Comparison of ENCODE assay signal across 12 cellular contexts in genomic region chr4:125368684-125369083, GRCh38. TPM values are rescaled to one million over a fixed set of nuclear protein-coding genes. Genes with fewer than 3 reads are reported as not detected.
A peak's percentile ranks its signal among the peaks of the same experiment; 100 is the strongest.
DNase-seq lines count a peak whose midpoint lies in the region; ATAC-seq and TF ChIP-seq lines count a peak whose summit lies in the region.
"Had no signal": no experiment of that assay in that cellular context is flagged by ENCODE, and none has a peak within 500 bp of the region (broad histone marks: within the 10 kb centered on the region; RNA-seq: fewer than 3 reads in every experiment).

No MANE protein-coding gene starts in this region.

- intact Hi-C loops in IMR-90 (cut with micrococcal nuclease) (loop anchor here (2.0 to 5.0 kb wide), 2 partner anchors 20 to 51 kb away; no protein-coding TSS in a partner anchor), mammary epithelial cell (cut with micrococcal nuclease) (no loop called here), transverse colon (cut with DNase I; ENCODE audit: low total_unique reads) (no loop called here)

- no peak for TF ChIP-seq CTCF in IMR-90 (conservative IDR thresholded peaks at IDR 0.05; ENCODE audit: low read depth, low read length)
- TF ChIP-seq CTCF in mammary epithelial cell (conservative IDR thresholded peaks at IDR 0.05 in 1 of 2, IDR thresholded peaks at IDR 0.05 in 1 of 2; ENCODE audit: extremely low read depth in 1 of 2, insufficient read depth in 1 of 2, low read depth in 1 of 2, low read length in 2 of 2) = no peak
- TF ChIP-seq CTCF in transverse colon (IDR thresholded peaks at IDR 0.05) = no peak

- POLR2A ChIA-PET in IMR-90 (lab: Charles Lee; ENCODE audit: unreplicated experiment) = no interaction called here

- H3K36me3 ChIP-seq in IMR-90 (ENCODE audit: control insufficient read depth, insufficient read depth, low read length) (no peaks in the 10 kb centered on the region), mammary epithelial cell (ENCODE audit: insufficient read depth, low read length) (no peaks in the 10 kb centered on the region), transverse colon (no peaks in the 10 kb centered on the region)

- peak overlapping the region; percentile 76 for H2BK120ac ChIP-seq in IMR-90 (ENCODE audit: low read depth, low read length)

- peak overlapping the region; percentile 60 for H3K4me3 ChIP-seq in IMR-90 (ENCODE audit: insufficient read depth, low read depth, low read length)
- peak overlapping the region; percentile 11 to 51 (median 47) for H3K4me3 ChIP-seq in mammary epithelial cell (replicated peaks in 1 of 3; ENCODE audit: insufficient read depth in 1 of 3, low read depth in 2 of 3, low read length in 3 of 3)
- peak overlapping the region in 2 of 4 donors; percentile 19 to 25 for H3K4me3 ChIP-seq in transverse colon
- H3K4me3 ChIP-seq: GM23338 had no signal

- peak overlapping the region; percentile 22; the same call in 1 of the 2 replicates for H2BK20ac ChIP-seq in IMR-90 (ENCODE audit: low read depth, low read length)

- no peaks in the 10 kb centered on the region for H3K79me2 ChIP-seq in mammary epithelial cell (ENCODE audit: insufficient read depth, low read length)

- peak; percentile 84 for DNase-seq in IMR-90
- peak; percentile 29 for DNase-seq in mammary epithelial cell
- DNase-seq in left lobe of liver (ENCODE audit: low spot score) = no peak
- DNase-seq in transverse colon = no peak
- no peak for DNase-seq in NCI-H1092 (lab: John Stamatoyannopoulos, UW)
- no peak for DNase-seq in NCI-H1417 (lab: John Stamatoyannopoulos, UW)
- DNase-seq: activated CD4-positive, CD25-positive, alpha-beta regulatory T cell; activated naive CD8-positive, alpha-beta T cell treated with anti-CD3 and anti-CD28 coated beads for 36 hours; NCI-H82 had no signal

- peak overlapping the region; percentile 88 for H3K4me2 ChIP-seq in IMR-90 (ENCODE audit: low read depth, low read length)
- peak overlapping the region; percentile 81 for H3K4me2 ChIP-seq in mammary epithelial cell (ENCODE audit: insufficient read depth, low read depth, low read length)
- H3K4me2 ChIP-seq: GM23338 had no signal

- peak overlapping the region; percentile 64; the same call in 1 of the 2 replicates for H4K5ac ChIP-seq in IMR-90 (ENCODE audit: low read depth, low read length)

- peak overlapping the region; percentile 85; the same call in 1 of the 2 replicates for H3K18ac ChIP-seq in IMR-90 (ENCODE audit: low read depth, low read length)

- peak overlapping the region; percentile 13; the same call in 1 of the 2 replicates for H3K4ac ChIP-seq in IMR-90 (ENCODE audit: low read depth, low read length)

- peak; percentile 76 for ATAC-seq in IMR-90 (ENCODE audit: low read depth)
- ATAC-seq in left lobe of liver = peak; percentile 40
- ATAC-seq in GM19351 (IDR thresholded peaks at IDR 0.05; ENCODE audit: unreplicated experiment) = no peak
- ATAC-seq: GM23338 had no signal

- peak overlapping the region; percentile 88; the same call in 1 of the 2 replicates for H3K27ac ChIP-seq in IMR-90 (ENCODE audit: insufficient read depth, low read length)
- peak overlapping the region; percentile 15 for H3K27ac ChIP-seq in mammary epithelial cell (ENCODE audit: insufficient read depth, low read depth, low read length)
- H3K27ac ChIP-seq in transverse colon = peak overlapping the region; percentile 7 to 71 (median 25)

- dilution Hi-C loops in IMR-90 (cut with HindIII; ENCODE audit: low sequenced_read_pairs, unreplicated experiment) (no loop called here), mammary epithelial cell (cut with HindIII; ENCODE audit: low sequenced_read_pairs) (no loop called here)

- H3K9ac ChIP-seq in IMR-90 (ENCODE audit: low read depth, low read length) (peak overlapping the region; percentile 15; the same call in 1 of the 2 replicates), mammary epithelial cell (ENCODE audit: insufficient read depth, low read length) (no peak overlapping the region)

- no CpG with 5 or more reads among the region's 3 CpGs for WGBS in IMR-90 (ENCODE audit: extremely low coverage in 2 of 2, insufficient read length in 1 of 2), 2 experiments
- 0% methylated on average over 3 of the region's 3 CpGs for WGBS in mammary epithelial cell (ENCODE audit: low coverage, missing lambda C conversion rate)
- WGBS in transverse colon (ENCODE audit: low coverage in 1 of 2), 2 donors = 39 to 40% methylated on average over 2 to 3 of the region's 3 CpGs

- BruUV-seq in IMR-90 (replicated peaks; lab: Mats Ljungman, UMichigan) (no TSS peak), mammary epithelial cell (replicated peaks; lab: Mats Ljungman, UMichigan) (no TSS peak)

- no peaks in the 10 kb centered on the region for H3K27me3 ChIP-seq in IMR-90 (ENCODE audit: control insufficient read depth, insufficient read depth, low read length)
- H3K27me3 ChIP-seq in mammary epithelial cell (ENCODE audit: insufficient read depth, low read length) = no peaks in the 10 kb centered on the region
- H3K27me3 ChIP-seq in transverse colon = no peaks in the 10 kb centered on the region

- TF ChIP-seq RAD21 in IMR-90 (IDR thresholded peaks at IDR 0.05; ENCODE audit: low read length) = no peak

- H3K9me1 ChIP-seq in IMR-90 (ENCODE audit: insufficient read depth, low read length) = no peaks in the 10 kb centered on the region

- H3K23ac ChIP-seq in IMR-90 (ENCODE audit: low read depth, low read length) = no peak overlapping the region; the same call in 1 of the 2 replicates

- TF ChIP-seq POLR2A in IMR-90 (IDR thresholded peaks at IDR 0.05; ENCODE audit: low read depth, low read length) (no peak), transverse colon (IDR thresholded peaks at IDR 0.05) (no peak)

- peak overlapping the region; percentile 93 for H2BK5ac ChIP-seq in IMR-90 (ENCODE audit: low read depth, low read length, poor library complexity, severe bottlenecking)

- CTCF ChIA-PET in IMR-90 (lab: Yijun Ruan, JAX) = interaction anchor here (0.7 kb wide), 1 partner anchor 52 kb away, joined by 3 read pairs; no protein-coding TSS in a partner anchor
- CTCF ChIA-PET in mammary epithelial cell (lab: Charles Lee; ENCODE audit: low non-redundant PET) = no interaction called here

- in situ Hi-C loops in IMR-90 (cut with MboI; ENCODE audit: low sequenced_read_pairs) (no loop called here), mammary epithelial cell (cut with MboI; ENCODE audit: low sequenced_read_pairs in 2 of 2) (no loop called here), transverse colon (cut with MboI; ENCODE audit: low pct_ligation_motif_present in 1 of 4, low pct_unique_long_range_greater_than_20kb in 1 of 4, low sequenced_read_pairs in 3 of 4) (no loop called here)

- H3K56ac ChIP-seq in IMR-90 (ENCODE audit: extremely low read depth, insufficient read depth, low read length) = peak overlapping the region; percentile 45; the same call in 1 of the 2 replicates

- peak overlapping the region; percentile 84 for H3K14ac ChIP-seq in IMR-90 (replicated peaks; ENCODE audit: low read depth, low read length)

- H4K91ac ChIP-seq in IMR-90 (ENCODE audit: insufficient read depth, low read depth, low read length) = no peak overlapping the region; the same call in 1 of the 2 replicates

- peaks cover 5% of the 10 kb centered on the region for H3K4me1 ChIP-seq in IMR-90 (ENCODE audit: control insufficient read depth, insufficient read depth, low read length)
- H3K4me1 ChIP-seq in mammary epithelial cell (ENCODE audit: insufficient read depth, low read length) = no peaks in the 10 kb centered on the region
- peaks cover 0 to 9% (median 0%) of the 10 kb centered on the region in 4 donors for H3K4me1 ChIP-seq in transverse colon

- H2AK9ac ChIP-seq in IMR-90 (replicated peaks; ENCODE audit: low read depth, low read length, poor library complexity) = no peak overlapping the region

- H3K9me3 ChIP-seq in IMR-90 (ENCODE audit: control insufficient read depth, insufficient read depth, low read length) (no peaks in the 10 kb centered on the region), mammary epithelial cell (replicated peaks; ENCODE audit: insufficient read depth, low read length) (no peaks in the 10 kb centered on the region), transverse colon (no peaks in the 10 kb centered on the region)

- no peak overlapping the region for H2BK15ac ChIP-seq in IMR-90 (ENCODE audit: low read depth, low read length)

- H2AFZ ChIP-seq in IMR-90 (replicated peaks; ENCODE audit: low read length, poor library complexity) (no peak overlapping the region), mammary epithelial cell (ENCODE audit: low read depth, low read length) (peak overlapping the region; percentile 71)
- H2AFZ ChIP-seq: GM23338 had no signal

- peak overlapping the region in 1 of 2 experiments; percentile 27; a peak in 1 of 4 replicates for H4K8ac ChIP-seq in IMR-90 (ENCODE audit: low read depth in 2 of 2, low read length in 2 of 2)

- TF ChIP-seq EP300 in transverse colon (IDR thresholded peaks at IDR 0.05; ENCODE audit: low read depth) = no peak

- H3K79me1 ChIP-seq in IMR-90 (ENCODE audit: low read depth in 1 of 2, low read length in 2 of 2) = peaks cover 12 to 19% of the 10 kb centered on the region in 2 experiments

- no peaks in the 10 kb centered on the region for H4K20me1 ChIP-seq in IMR-90 (ENCODE audit: insufficient read depth, low read length)
- H4K20me1 ChIP-seq in mammary epithelial cell (ENCODE audit: insufficient read depth, low read length) = no peaks in the 10 kb centered on the region

- H2AK5ac ChIP-seq in IMR-90 (ENCODE audit: low read depth, low read length) = no peak overlapping the region

TF ChIP-seq in IMR-90, 13 proteins besides CTCF, POLR2A, EP300 and RAD21 (continues in another document):
- TF ChIP-seq MAFK (IDR thresholded peaks at IDR 0.05; ENCODE audit: low read depth, low read length) (no peak), RFX5 (IDR thresholded peaks at IDR 0.05; ENCODE audit: low read depth, low read length) (no peak), NFE2L2 (IDR thresholded peaks at IDR 0.05; ENCODE audit: low read depth, low read length) (no peak), SMC3 (IDR thresholded peaks at IDR 0.05; ENCODE audit: low read depth, low read length) (no peak), BHLHE40 (IDR thresholded peaks at IDR 0.05; ENCODE audit: low read depth, low read length) (no peak; the same call in 1 of the 2 replicates), CEBPB (IDR thresholded peaks at IDR 0.05; ENCODE audit: low read depth, low read length) (no peak), MXI1 (IDR thresholded peaks at IDR 0.05; ENCODE audit: borderline replicate concordance, low read depth, low read length) (no peak; the same call in 1 of the 2 replicates)

RNA-seq across cellular contexts. Expression of gene FAT4, which starts 53.9 kb away (rescaled TPM):
- total RNA-seq in IMR-90 (2012; rRNA removed) (35.6 and 37.5 TPM in 2 replicates), mammary epithelial cell (1 to 10 TPM; 1.5 to 5.5 TPM), left lobe of liver (3.9 TPM), transverse colon (10 to 100 TPM in 2 of 4 donors, 1 to 10 TPM in 2; 4.1 to 15.9 (median 9.3) TPM)
- polyA plus RNA-seq in IMR-90 (2012; rRNA removed) (6.8 and 7.2 TPM in 2 replicates), mammary epithelial cell (0.42 TPM)
- polyA plus RNA-seq in IMR-90 (2012; cell fraction: cytosol; rRNA removed) = 2.6 and 3.1 TPM in 2 replicates
- polyA plus RNA-seq in IMR-90 (2012; cell fraction: nucleus; rRNA removed; ENCODE audit: low replicate concordance) = 3.5 and 10.2 TPM in 2 replicates
- polyA minus RNA-seq in mammary epithelial cell = 4.6 TPM
- total RNA-seq: activated naive CD8-positive, alpha-beta T cell treated with anti-CD3 and anti-CD28 coated beads for 36 hours; HT-29 had no signal

Comparison
In these comparisons a context has a peak if more than half of its experiments do, and no peak if none do; other contexts are left out.
1. DNase-seq: peak in IMR-90 (single experiment) and mammary epithelial cell (single experiment); none in left lobe of liver (single experiment), transverse colon (single experiment), NCI-H1092 (single experiment) and NCI-H1417 (0 of 3).
2. H3K27ac ChIP-seq: peak in every context shown above with its lines; median percentile 88 in IMR-90; 25 in transverse colon; 15 in mammary epithelial cell.